Comparison of ENCODE assay signal across 8 cellular contexts in genomic region chr4:140253556-140254027, GRCh38.
DNase-seq lines count a peak whose midpoint lies in the region; TF ChIP-seq lines count a peak whose summit lies in the region.

No MANE protein-coding gene starts in this region.

- no peaks in the 10 kb centered on the region for H3K9me3 Mint-ChIP-seq in activated naive CD4-positive, alpha-beta T cell treated with anti-CD3 and anti-CD28 coated beads, Interleukin-2, amount 10 ng/mL, durations not matched to agents 7 days and 5 days

- intact Hi-C loops in transverse colon (cut with DNase I; ENCODE audit: low total_unique reads): loop anchor here (2.0 to 5.0 kb wide), 2 partner anchors 99 to 516 kb away; partner anchors contain the start of gene MAML3

- CTCF ChIA-PET in activated naive CD4-positive, alpha-beta T cell treated with anti-CD3 and anti-CD28 coated beads, Interleukin-2, amount 10 ng/mL, durations not matched to agents 7 days and 5 days (lab: Charles Lee): interaction anchor here (0.6 to 3.0 kb wide), 26 partner anchors 8 to 598 kb away, joined by 3 to 47 read pairs (median 4); partner anchors contain the start of gene MAML3

- WGBS in transverse colon (ENCODE audit: low coverage in 1 of 2), 2 donors: 21 to 46% methylated on average over 7 to 8 of the region's 8 CpGs

- H3K27me3 ChIP-seq in muscle layer of colon (ENCODE audit: control insufficient read depth in 1 of 2, insufficient read depth in 2 of 2, low read length in 2 of 2) (no peaks in the 10 kb centered on the region), transverse colon (no peaks in the 10 kb centered on the region)

- in situ Hi-C loops in transverse colon (cut with MboI; ENCODE audit: low pct_ligation_motif_present in 1 of 4, low pct_unique_long_range_greater_than_20kb in 1 of 4, low sequenced_read_pairs in 3 of 4): loop anchor here (5.0 to 25.0 kb wide), 6 partner anchors 96 to 529 kb away; no protein-coding TSS in a partner anchor

- H3K36me3 Mint-ChIP-seq in activated naive CD4-positive, alpha-beta T cell treated with anti-CD3 and anti-CD28 coated beads, Interleukin-2, amount 10 ng/mL, durations not matched to agents 7 days and 5 days: no peaks in the 10 kb centered on the region

- H3K27ac ChIP-seq in angular gyrus (ENCODE audit: low read depth, low read length): peak overlapping the region; percentile 96
- H3K27ac ChIP-seq in muscle layer of colon (ENCODE audit: low read depth, low read length): peak overlapping the region; percentile 80
- peak overlapping the region; percentile 88 to 94 (median 92) for H3K27ac ChIP-seq in transverse colon

- TF ChIP-seq POLR2A in transverse colon (IDR thresholded peaks at IDR 0.05): no peak

- DNase-seq in activated naive CD4-positive, alpha-beta T cell treated with anti-CD3 and anti-CD28 coated beads, Interleukin-2, amount 10 ng/mL, durations not matched to agents 7 days and 5 days: no peak
- no peak for DNase-seq in activated naive CD4-positive, alpha-beta T cell treated with anti-CD3 and anti-CD28 coated beads, Interleukin-2, amount 50 U/mL, for 16 hours
- DNase-seq in transverse colon (no peak), EL (no peak), NCI-H446 (lab: John Stamatoyannopoulos, UW) (no peak)
- DNase-seq in activated CD8-positive, alpha-beta memory T cell treated with anti-CD3 and anti-CD28 coated beads, Interleukin-2, amount 50 U/mL, for 4 hours: no peak

- H3K27ac Mint-ChIP-seq in activated naive CD4-positive, alpha-beta T cell treated with anti-CD3 and anti-CD28 coated beads, Interleukin-2, amount 10 ng/mL, durations not matched to agents 7 days and 5 days: no peak overlapping the region

- H3K4me1 Mint-ChIP-seq in activated naive CD4-positive, alpha-beta T cell treated with anti-CD3 and anti-CD28 coated beads, Interleukin-2, amount 10 ng/mL, durations not matched to agents 7 days and 5 days: peaks cover 7% of the 10 kb centered on the region

- H3K4me1 ChIP-seq in muscle layer of colon (ENCODE audit: insufficient read depth, low read length) (peaks cover 35% of the 10 kb centered on the region), transverse colon (peaks cover 15 to 42% (median 18%) of the 10 kb centered on the region in 4 donors)

- H3K36me3 ChIP-seq in muscle layer of colon (ENCODE audit: insufficient read depth, low read length): no peaks in the 10 kb centered on the region
- no peaks in the 10 kb centered on the region for H3K36me3 ChIP-seq in transverse colon

- TF ChIP-seq EP300 in transverse colon (IDR thresholded peaks at IDR 0.05; ENCODE audit: low read depth): no peak

- peaks cover 35% of the 10 kb centered on the region for H3K27me3 Mint-ChIP-seq in activated naive CD4-positive, alpha-beta T cell treated with anti-CD3 and anti-CD28 coated beads, Interleukin-2, amount 10 ng/mL, durations not matched to agents 7 days and 5 days

- H3K4me3 ChIP-seq in muscle layer of colon (ENCODE audit: low read depth in 1 of 2, low read length in 2 of 2): peak overlapping the region in 1 of 2 donors; percentile 19
- H3K4me3 ChIP-seq in transverse colon: peak overlapping the region in 2 of 4 donors; percentile 54 to 70

- peak overlapping the region; percentile 61 for H3K4me3 Mint-ChIP-seq in activated naive CD4-positive, alpha-beta T cell treated with anti-CD3 and anti-CD28 coated beads, Interleukin-2, amount 10 ng/mL, durations not matched to agents 7 days and 5 days

- TF ChIP-seq CTCF in transverse colon (IDR thresholded peaks at IDR 0.05): no peak

- H3K9me3 ChIP-seq in muscle layer of colon (ENCODE audit: low read length): no peaks in the 10 kb centered on the region
- H3K9me3 ChIP-seq in transverse colon: no peaks in the 10 kb centered on the region

- H3K9ac ChIP-seq in muscle layer of colon (ENCODE audit: low read length): no peak overlapping the region
